Comparison of ENCODE assay signal across 30 cellular contexts in the genomic region with DNA sequence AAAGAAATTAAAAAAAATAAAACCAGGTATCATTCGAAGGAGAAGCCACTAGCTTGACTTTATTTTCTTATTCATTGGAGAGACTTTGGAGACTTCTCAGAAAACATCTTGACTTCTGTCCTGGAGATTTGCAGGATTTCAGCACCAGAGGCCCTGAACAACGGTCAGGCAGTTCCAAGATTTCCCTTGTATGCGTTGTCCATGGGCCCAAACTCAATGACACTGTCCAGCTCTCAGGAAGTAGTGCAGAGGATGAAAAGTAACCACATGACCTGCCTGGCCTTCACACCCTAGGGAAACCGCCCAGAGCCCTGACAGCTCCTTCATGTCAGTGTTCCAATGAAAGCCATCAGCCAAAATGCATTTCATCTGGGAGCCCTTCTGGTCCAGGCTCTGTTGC.
"Had no signal": no experiment of that assay in that cellular context is flagged by ENCODE, and none has a peak within 500 bp of the region (broad histone marks: within the 10 kb centered on the region; RNA-seq: fewer than 3 reads in every experiment).

No MANE protein-coding gene starts in this region.

- ATAC-seq: activated naive CD4-positive, alpha-beta T cell treated with anti-CD3 and anti-CD28 coated beads, Interleukin-2, amount 50 U/mL, for 72 hours; activated naive CD8-positive, alpha-beta T cell treated with anti-CD3 and anti-CD28 coated beads, Interleukin-2, amount 50 U/mL, for 24 hours; activated T-cell treated with anti-CD3 and anti-CD28 coated beads, Interleukin-2, amount 50 U/mL, for 4 hours; activated T-cell treated with anti-CD3 and anti-CD28 coated beads, Interleukin-2, amount 50 U/mL, for 72 hours; activated T-helper 17 cell treated with anti-CD3 and anti-CD28 coated beads, Interleukin-2, amount 50 U/mL, for 72 hours; body of pancreas had no signal

- H3K9me3 ChIP-seq: adrenal gland, ascending aorta, body of pancreas, breast epithelium had no signal

- H3K27ac ChIP-seq: adrenal gland, ascending aorta, body of pancreas, brain microvascular endothelial cell, breast epithelium, cardiac muscle cell had no signal

- H3K4me3 ChIP-seq: adrenal gland, ascending aorta, body of pancreas, breast epithelium, cardiac muscle cell had no signal

- H3K4me1 ChIP-seq: adrenal gland, ascending aorta, body of pancreas, breast epithelium had no signal

- DNase-seq: activated effector memory CD4-positive, alpha-beta T cell treated with anti-CD3 and anti-CD28 coated beads, Interleukin-2, amount 50 U/mL, for 16 hours; activated effector memory CD4-positive, alpha-beta T cell treated with Interleukin-2 at 50 U/mL for 16 hours; activated gamma-delta T cell; activated gamma-delta T cell treated with Interleukin-2 at 50 U/mL for 16 hours; activated naive CD4-positive, alpha-beta T cell; activated naive CD4-positive, alpha-beta T cell treated with anti-CD3 and anti-CD28 coated beads for 36 hours; activated naive CD4-positive, alpha-beta T cell treated with anti-CD3 and anti-CD28 coated beads, Interleukin-2, amount 10 ng/mL, durations not matched to agents 7 days and 5 days; activated naive CD4-positive, alpha-beta T cell treated with anti-CD3 and anti-CD28 coated beads, Interleukin-2, amount 50 U/mL, for 16 hours; activated naive CD4-positive, alpha-beta T cell treated with Interleukin-2 at 50 U/mL for 16 hours; activated naive CD8-positive, alpha-beta T cell treated with anti-CD3 and anti-CD28 coated beads for 36 hours; activated naive CD8-positive, alpha-beta T cell treated with anti-CD3 and anti-CD28 coated beads, Interleukin-2, amount 10 ng/mL, durations not matched to agents 7 days and 5 days; activated naive CD8-positive, alpha-beta T cell treated with anti-CD3 and anti-CD28 coated beads, Interleukin-2, amount 50 U/mL, for 24 hours; activated T-cell treated with anti-CD3 and anti-CD28 coated beads, Interleukin-2, amount 50 U/mL, for 4 hours; activated T-cell treated with anti-CD3 and anti-CD28 coated beads, Interleukin-2, amount 50 U/mL, for 48 hours; activated T-cell treated with anti-CD3 and anti-CD28 coated beads, Interleukin-2, amount 50 U/mL, for 72 hours; amniotic stem cell; amygdala; anterior cingulate cortex; aorta; body of pancreas; brain microvascular endothelial cell; caudate nucleus; central memory CD4-positive, alpha-beta T cell; cerebellar nuclear complex had no signal

- H3K36me3 ChIP-seq: adrenal gland, ascending aorta, brain microvascular endothelial cell, breast epithelium, cardiac muscle cell had no signal

- H3K27me3 ChIP-seq: adrenal gland, ascending aorta, body of pancreas, brain microvascular endothelial cell, breast epithelium, cardiac muscle cell had no signal
